Comparison of ENCODE assay signal across 7 cellular contexts in the genomic region with DNA sequence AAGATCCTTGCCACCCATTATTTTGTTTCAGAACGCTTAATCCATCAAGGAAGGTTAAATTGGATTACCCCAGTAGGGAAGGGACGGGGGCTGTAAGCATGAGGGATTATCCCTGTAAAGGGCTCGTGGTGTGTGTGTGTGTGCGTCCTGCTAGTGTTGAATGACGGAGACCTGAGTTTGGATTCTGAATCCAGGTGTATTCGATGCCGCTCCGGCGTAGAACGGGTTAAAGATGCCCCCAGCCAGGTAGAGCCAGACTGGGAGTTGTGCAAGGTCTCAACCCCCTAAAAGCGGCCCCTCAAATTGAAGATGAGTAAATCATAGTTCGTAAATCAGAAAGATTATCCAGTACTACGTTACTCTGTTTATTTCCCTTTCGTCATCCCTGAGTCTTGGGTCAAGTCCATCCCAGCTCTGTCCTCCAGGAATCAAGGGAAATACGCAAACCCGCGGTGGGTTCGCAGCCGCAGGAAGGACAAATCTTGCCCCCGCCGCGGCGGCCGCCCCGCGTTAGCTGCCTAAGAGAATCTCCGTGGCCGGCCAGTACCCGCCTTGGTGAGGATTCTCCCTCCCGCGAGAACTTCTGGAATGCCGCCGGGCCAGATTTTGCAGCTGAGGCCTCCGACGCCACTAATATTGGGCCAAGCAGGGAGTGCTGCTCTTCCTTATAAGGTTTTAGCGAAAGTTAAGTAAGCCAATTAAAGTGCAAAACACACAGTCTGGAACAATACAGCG. TPM values are rescaled to one million over a fixed set of nuclear protein-coding genes. Genes with fewer than 3 reads are reported as not detected.
DNase-seq lines count a peak whose midpoint lies in the region; ATAC-seq, FAIRE-seq and TF ChIP-seq lines count a peak whose summit lies in the region.

No MANE protein-coding gene starts in this region.

- H3K4me2 ChIP-seq in endothelial cell of umbilical vein (ENCODE audit: insufficient read depth, low read length) (peak overlapping the region; percentile 96), mesenchymal stem cell (ENCODE audit: low read length, poor library complexity, severe bottlenecking) (peak overlapping the region; percentile 64)

- no peaks in the 10 kb centered on the region for H4K20me1 ChIP-seq in endothelial cell of umbilical vein (replicated peaks; ENCODE audit: control insufficient read depth, extremely low read depth, insufficient read depth, low read length)

- peak overlapping the region; percentile 66 for H2BK5ac ChIP-seq in mesenchymal stem cell (ENCODE audit: low read depth, low read length, poor library complexity, severe bottlenecking)

- intact Hi-C loops in endothelial cell of umbilical vein (cut with micrococcal nuclease) = loop anchor here (5.0 kb wide), 1 partner anchor 470 kb away; no protein-coding TSS in a partner anchor

- CTCF ChIA-PET in endothelial cell of umbilical vein (lab: Charles Lee) = interaction anchor here (0.9 to 3.3 kb wide), 8 partner anchors 11 to 476 kb away, joined by 3 to 14 read pairs (median 4); a partner anchor contains a TSS

- peak overlapping the region; percentile 9 to 91 for H3K4ac ChIP-seq in mesenchymal stem cell (ENCODE audit: low read depth in 1 of 2, low read length in 2 of 2)

- dilution Hi-C loops in endothelial cell of umbilical vein (cut with MboI; ENCODE audit: extremely low pct_ligation_motif_present, low sequenced_read_pairs) = no loop called here

- H3K9ac ChIP-seq in HUES64 (ENCODE audit: low read depth, low read length) (peak overlapping the region; percentile 98), endothelial cell of umbilical vein (replicated peaks; ENCODE audit: extremely low read depth, insufficient read depth, low read length) (peak overlapping the region; percentile 83), mesenchymal stem cell (ENCODE audit: low read length) (peak overlapping the region; percentile 94)

- H3K27ac ChIP-seq in HUES64 (ENCODE audit: low read depth, low read length) (peak overlapping the region; percentile 66), endothelial cell of umbilical vein (ENCODE audit: insufficient read depth, low read depth, low read length) (peak overlapping the region; percentile 59), mesenchymal stem cell (ENCODE audit: low read length, poor library complexity, severe bottlenecking) (peak overlapping the region; percentile 93), thoracic aorta (peak overlapping the region; percentile 89 to 93)

- no peak for TF ChIP-seq CTCF in endothelial cell of umbilical vein (IDR thresholded peaks at IDR 0.05; ENCODE audit: extremely low read depth in 1 of 2, insufficient read depth in 1 of 2, low read depth in 1 of 2, low read length in 2 of 2)
- TF ChIP-seq CTCF in thoracic aorta (IDR thresholded peaks at IDR 0.05) = no peak

- ATAC-seq in GM21528 (IDR thresholded peaks at IDR 0.05; ENCODE audit: low FRiP score, unreplicated experiment) (peak; percentile 28), thoracic aorta (ENCODE audit: insufficient number of reproducible peaks, low FRiP score, low read depth) (peak; percentile 56)

- no peak overlapping the region for H4K91ac ChIP-seq in mesenchymal stem cell (ENCODE audit: low read length)

- peak overlapping the region; percentile 19 for H2BK120ac ChIP-seq in mesenchymal stem cell (ENCODE audit: low read depth, low read length)

- peak overlapping the region in 1 of 2 experiments; percentile 5 for H2BK12ac ChIP-seq in mesenchymal stem cell (ENCODE audit: low read length in 2 of 2)

- no peak overlapping the region for H3K14ac ChIP-seq in mesenchymal stem cell (ENCODE audit: low read length in 2 of 2)

- BruUV-seq in endothelial cell of umbilical vein (replicated peaks; lab: Mats Ljungman, UMichigan) = TSS peak; percentile 79

- peaks cover 24% of the 10 kb centered on the region for H3K4me1 ChIP-seq in HUES64 (ENCODE audit: insufficient read depth, low read length)
- H3K4me1 ChIP-seq in endothelial cell of umbilical vein (ENCODE audit: control insufficient read depth, extremely low read depth, insufficient read depth, low read length) = peaks cover 22% of the 10 kb centered on the region
- peaks cover 10% of the 10 kb centered on the region for H3K4me1 ChIP-seq in mesenchymal stem cell (ENCODE audit: control insufficient read depth, insufficient read depth, low read depth, low read length)
- peaks cover 4 to 20% of the 10 kb centered on the region in 2 donors for H3K4me1 ChIP-seq in thoracic aorta (ENCODE audit: control insufficient read depth in 1 of 2, low read depth in 2 of 2)

- H3K27me3 ChIP-seq in HUES64 (ENCODE audit: insufficient read depth, low read length) (peaks cover 44% of the 10 kb centered on the region), endothelial cell of umbilical vein (ENCODE audit: control insufficient read depth in 2 of 2, insufficient read depth in 2 of 2, low read length in 2 of 2) (peaks cover 8 to 14% of the 10 kb centered on the region in 2 experiments), mesenchymal stem cell (ENCODE audit: control insufficient read depth in 1 of 2, insufficient read depth in 1 of 2, low read length in 2 of 2) (no peaks in the 10 kb centered on the region), thoracic aorta (replicated peaks; ENCODE audit: insufficient read depth) (no peaks in the 10 kb centered on the region)

- H3K79me1 ChIP-seq in mesenchymal stem cell (replicated peaks; ENCODE audit: low read length, poor library complexity, severe bottlenecking) = peaks cover 3% of the 10 kb centered on the region

- no peak for FAIRE-seq in endothelial cell of umbilical vein (lab: Jason Lieb, UNC)

- peak overlapping the region; percentile 98 for H2AFZ ChIP-seq in endothelial cell of umbilical vein (ENCODE audit: low read depth, low read length)
- peak overlapping the region; percentile 72 for H2AFZ ChIP-seq in mesenchymal stem cell (ENCODE audit: low read depth, low read length)

- peaks cover 22% of the 10 kb centered on the region for H3K36me3 ChIP-seq in HUES64 (ENCODE audit: insufficient read depth, low read length)
- no peaks in the 10 kb centered on the region for H3K36me3 ChIP-seq in endothelial cell of umbilical vein (ENCODE audit: control insufficient read depth in 2 of 2, extremely low read depth in 1 of 2, insufficient read depth in 2 of 2, low read length in 2 of 2)
- H3K36me3 ChIP-seq in mesenchymal stem cell (ENCODE audit: control insufficient read depth in 1 of 2, insufficient read depth in 2 of 2, low read depth in 1 of 2, low read length in 2 of 2) = peaks cover 7 to 12% of the 10 kb centered on the region in 2 experiments
- no peaks in the 10 kb centered on the region for H3K36me3 ChIP-seq in thoracic aorta

- WGBS in HUES64 = 23% methylated on average over 36 of the region's 37 CpGs
- WGBS in mesenchymal stem cell = 11% methylated on average over 29 of the region's 37 CpGs

- H2AK5ac ChIP-seq in mesenchymal stem cell (ENCODE audit: low read length, severe bottlenecking) = peak overlapping the region; percentile 75

- H3K23ac ChIP-seq in mesenchymal stem cell (ENCODE audit: low read length in 2 of 2) = no peak overlapping the region

- H3K4me3 ChIP-seq in HUES64 (ENCODE audit: low read length) (peak overlapping the region; percentile 94), endothelial cell of umbilical vein (replicated peaks in 1 of 3; ENCODE audit: insufficient read depth in 1 of 3, low read depth in 1 of 3, low read length in 3 of 3) (peak overlapping the region; percentile 50 to 86 (median 75)), mesenchymal stem cell (ENCODE audit: insufficient read depth in 1 of 2, low read depth in 1 of 2, low read length in 2 of 2) (peak overlapping the region; percentile 59 to 86), thoracic aorta (peak overlapping the region; percentile 89)

- peaks cover 41% of the 10 kb centered on the region for H3K79me2 ChIP-seq in endothelial cell of umbilical vein (ENCODE audit: control insufficient read depth, insufficient read depth, low read length)

- H3K9me1 ChIP-seq in endothelial cell of umbilical vein (replicated peaks; ENCODE audit: control insufficient read depth, extremely low read depth, insufficient read depth, low read length) = no peaks in the 10 kb centered on the region

- POLR2A ChIA-PET in endothelial cell of umbilical vein (lab: Charles Lee) = interaction anchor here (0.6 to 1.5 kb wide), 4 partner anchors 86 to 549 kb away, joined by 3 read pairs; a partner anchor contains a TSS

- peak overlapping the region; percentile 97 for H4K8ac ChIP-seq in mesenchymal stem cell (ENCODE audit: low read length)

- no peak for TF ChIP-seq POLR2A in endothelial cell of umbilical vein (IDR thresholded peaks at IDR 0.05; ENCODE audit: low read depth, low read length)

- H3K18ac ChIP-seq in mesenchymal stem cell (ENCODE audit: low read depth in 1 of 2, low read length in 2 of 2) = peak overlapping the region; percentile 25 to 73

- peak; percentile 84 for DNase-seq in GM03348 (ENCODE audit: low spot score)
- peak; percentile 14 for DNase-seq in T-helper 9 cell
- peak; percentile 9 for DNase-seq in endothelial cell of umbilical vein (ENCODE audit: low read depth, low spot score)
- peak; percentile 85 for DNase-seq in mesenchymal stem cell
- peak; percentile 21 for DNase-seq in thoracic aorta (ENCODE audit: low spot score)

- H3K9me3 ChIP-seq in HUES64 (ENCODE audit: insufficient read depth, low read depth, low read length) (no peaks in the 10 kb centered on the region), endothelial cell of umbilical vein (replicated peaks; ENCODE audit: control insufficient read depth, insufficient read depth, low read length) (no peaks in the 10 kb centered on the region), mesenchymal stem cell (ENCODE audit: control insufficient read depth, low read length) (no peaks in the 10 kb centered on the region), thoracic aorta (no peaks in the 10 kb centered on the region)

- peak overlapping the region; percentile 23 for H2BK15ac ChIP-seq in mesenchymal stem cell (ENCODE audit: low read depth, poor library complexity, severe bottlenecking)

TF ChIP-seq in endothelial cell of umbilical vein, 7 proteins besides CTCF, POLR2A, EP300 and RAD21 (continues in another document):
- TF ChIP-seq MYC (IDR thresholded peaks at IDR 0.05; ENCODE audit: low read depth, low read length) (no peak), POLR2AphosphoS5 (IDR thresholded peaks at IDR 0.05; ENCODE audit: insufficient read depth, low read depth, low read length) (no peak), JUN (IDR thresholded peaks at IDR 0.05; ENCODE audit: borderline replicate concordance, insufficient read depth, insufficient read length, low read depth) (no peak)

RNA-seq across cellular contexts. Expression of a gene that starts 0.6 kb away (rescaled TPM):
- polyA plus RNA-seq in HUES64 (2013, experiment 1 of 2) = 41.2 TPM
- polyA plus RNA-seq in HUES64 (2013, experiment 2 of 2) = 38.2 TPM
- total RNA-seq in endothelial cell of umbilical vein (51.2 and 55.1 TPM in 2 replicates), thoracic aorta (10 to 100 TPM; 16.9 to 26.2 TPM)
- polyA plus RNA-seq in endothelial cell of umbilical vein = 5.7 and 11.3 TPM in 2 replicates
- 10.5 and 11.8 TPM in 2 replicates for polyA plus RNA-seq in endothelial cell of umbilical vein (2011; cell fraction: cytosol; rRNA removed)
- 20.9 and 28.0 TPM in 2 replicates for polyA plus RNA-seq in endothelial cell of umbilical vein (2011; cell fraction: nucleus; rRNA removed)
- polyA plus RNA-seq in endothelial cell of umbilical vein (2012) = 27.6 and 39.9 TPM in 2 replicates
- 31.6 and 36.1 TPM in 2 replicates for polyA minus RNA-seq in endothelial cell of umbilical vein
- 38.3 TPM for polyA minus RNA-seq in endothelial cell of umbilical vein (2011; cell fraction: cytosol; rRNA and poly(A)+ RNA removed)
- polyA minus RNA-seq in endothelial cell of umbilical vein (2011; cell fraction: nucleus; rRNA and poly(A)+ RNA removed) = 42.1 and 53.3 TPM in 2 replicates
- polyA plus RNA-seq in mesenchymal stem cell (2013, experiment 1 of 2) = 14.2 TPM
- 14.5 TPM for polyA plus RNA-seq in mesenchymal stem cell (2013, experiment 2 of 2)

Comparison
In these comparisons a context has a peak if more than half of its experiments do, and no peak if none do; other contexts are left out.
1. Peak in every context shown above with its lines: DNase-seq, ATAC-seq, H3K4me3 ChIP-seq and H3K27ac ChIP-seq.
2. DNase-seq: peak in every context shown above with its lines; median percentile 85 in mesenchymal stem cell; 84 in GM03348; 21 in thoracic aorta; 14 in T-helper 9 cell; 9 in endothelial cell of umbilical vein.